In genomic region chr13:111506621-111507020, GRCh38 we compare ENCODE assay signal across 21 cellular contexts.
"Had no signal": no experiment of that assay in that cellular context is flagged by ENCODE, and none has a peak within 500 bp of the region (broad histone marks: within the 10 kb centered on the region; RNA-seq: fewer than 3 reads in every experiment).

No MANE protein-coding gene starts in this region.

- H3K36me3 Mint-ChIP-seq: immature natural killer cell; stimulated activated effector memory CD8-positive, alpha-beta T cell treated with anti-CD3 and anti-CD28 coated beads, Interleukin-12 subunit alpha, Interleukin-12 subunit beta, amount 100 ng/mL, for 72 hours had no signal

- DNase-seq: cortex of kidney; effector memory CD8-positive, alpha-beta T cell; erythroblast; hypothalamus; immature natural killer cell; islet precursor cell; mesenchymal stem cell; naive thymus-derived CD8-positive, alpha-beta T cell; nephron progenitor cell; occipital lobe; sigmoid colon; stimulated activated CD4-positive, alpha-beta T cell treated with anti-CD3 and anti-CD28 coated beads, Interleukin-2, amount 100 ng/mL, for 24 hours; stimulated activated CD4-positive, alpha-beta T cell treated with anti-CD3 and anti-CD28 coated beads, Interleukin-4, amount 100 ng/mL, for 24 hours; stimulated activated naive CD4-positive, alpha-beta T cell treated with Interleukin-2 at 50 U/mL for 16 hours; thyroid gland had no signal

- ATAC-seq: effector memory CD8-positive, alpha-beta T cell; naive thymus-derived CD8-positive, alpha-beta T cell; stimulated activated effector memory CD8-positive, alpha-beta T cell treated with anti-CD3 and anti-CD28 coated beads, Interleukin-12 subunit alpha, Interleukin-12 subunit beta, amount 100 ng/mL, for 72 hours had no signal

- H3K36me3 ChIP-seq: prostate gland, right atrium auricular region, sigmoid colon, stomach, thyroid gland, upper lobe of left lung had no signal

- H3K27ac Mint-ChIP-seq: effector memory CD8-positive, alpha-beta T cell; immature natural killer cell; naive thymus-derived CD8-positive, alpha-beta T cell; nephron progenitor cell; stimulated activated effector memory CD8-positive, alpha-beta T cell treated with anti-CD3 and anti-CD28 coated beads, Interleukin-12 subunit alpha, Interleukin-12 subunit beta, amount 100 ng/mL, for 72 hours had no signal

- H3K9me3 ChIP-seq: prostate gland, thyroid gland had no signal

- H3K9me3 Mint-ChIP-seq: effector memory CD8-positive, alpha-beta T cell; stimulated activated effector memory CD8-positive, alpha-beta T cell treated with anti-CD3 and anti-CD28 coated beads, Interleukin-12 subunit alpha, Interleukin-12 subunit beta, amount 100 ng/mL, for 72 hours had no signal

- H3K27me3 ChIP-seq: right atrium auricular region, thyroid gland, upper lobe of left lung had no signal

- H3K79me2 ChIP-seq: parathyroid adenoma had no signal

- H3K4me3 ChIP-seq: prostate gland, right atrium auricular region, sigmoid colon, stomach, thyroid gland, upper lobe of left lung had no signal

- H3K4me3 Mint-ChIP-seq: effector memory CD8-positive, alpha-beta T cell; immature natural killer cell; naive thymus-derived CD8-positive, alpha-beta T cell; nephron progenitor cell; stimulated activated effector memory CD8-positive, alpha-beta T cell treated with anti-CD3 and anti-CD28 coated beads, Interleukin-12 subunit alpha, Interleukin-12 subunit beta, amount 100 ng/mL, for 72 hours had no signal

- H3K4me1 Mint-ChIP-seq: immature natural killer cell; stimulated activated effector memory CD8-positive, alpha-beta T cell treated with anti-CD3 and anti-CD28 coated beads, Interleukin-12 subunit alpha, Interleukin-12 subunit beta, amount 100 ng/mL, for 72 hours had no signal

- H3K27ac ChIP-seq: parathyroid adenoma, prostate gland, right atrium auricular region, sigmoid colon, stomach, thyroid gland, upper lobe of left lung had no signal

- H3K4me1 ChIP-seq: parathyroid adenoma, prostate gland, right atrium auricular region, sigmoid colon, stomach, thyroid gland, upper lobe of left lung had no signal

- H2AFZ ChIP-seq: parathyroid adenoma had no signal

- H3K9ac ChIP-seq: parathyroid adenoma had no signal
